In genomic region chr20:22429175-22430153, GRCh38 we compare ENCODE assay signal across 17 cellular contexts.
"Had no signal": no experiment of that assay in that cellular context is flagged by ENCODE, and none has a peak within 500 bp of the region (broad histone marks: within the 10 kb centered on the region; RNA-seq: fewer than 3 reads in every experiment).

No MANE protein-coding gene starts in this region.

- H3K36me3 ChIP-seq: lower lobe of right lung had no signal

- H3K4me1 Mint-ChIP-seq: activated naive CD8-positive, alpha-beta T cell treated with anti-CD3 and anti-CD28 coated beads, Interleukin-2, amount 10 ng/mL, durations not matched to agents 7 days and 5 days; immature natural killer cell; T-cell had no signal

- H3K27ac ChIP-seq: foreskin keratinocyte, lower lobe of right lung, skin epidermis had no signal

- ATAC-seq: lower lobe of right lung, T-cell had no signal

- DNase-seq: activated CD4-positive, CD25-positive, alpha-beta regulatory T cell treated with anti-CD3 and anti-CD28 coated beads, Interleukin-2, amount 50 U/mL, for 72 hours; activated naive CD4-positive, alpha-beta T cell; activated naive CD8-positive, alpha-beta T cell treated with anti-CD3 and anti-CD28 coated beads, Interleukin-2, amount 10 ng/mL, durations not matched to agents 7 days and 5 days; activated T-cell treated with anti-CD3 and anti-CD28 coated beads for 4 hours; cerebellar nuclear complex; effector CD8-positive, alpha-beta T cell; foreskin keratinocyte; head of caudate nucleus; immature natural killer cell; lower lobe of right lung; stimulated activated CD4-positive, alpha-beta T cell treated with anti-CD3 and anti-CD28 coated beads, Interleukin-4, amount 100 ng/mL, for 24 hours; stimulated activated naive CD4-positive, alpha-beta T cell treated with Interleukin-2 at 50 U/mL for 16 hours; substantia nigra; T-cell; T-helper 9 cell; trophoblast cell had no signal

- H3K36me3 Mint-ChIP-seq: activated naive CD8-positive, alpha-beta T cell treated with anti-CD3 and anti-CD28 coated beads, Interleukin-2, amount 10 ng/mL, durations not matched to agents 7 days and 5 days; immature natural killer cell; T-cell had no signal

- H3K27ac Mint-ChIP-seq: activated naive CD8-positive, alpha-beta T cell treated with anti-CD3 and anti-CD28 coated beads, Interleukin-2, amount 10 ng/mL, durations not matched to agents 7 days and 5 days; immature natural killer cell; T-cell had no signal

- H3K4me1 ChIP-seq: foreskin keratinocyte had no signal

- H3K9me3 Mint-ChIP-seq: activated naive CD8-positive, alpha-beta T cell treated with anti-CD3 and anti-CD28 coated beads, Interleukin-2, amount 10 ng/mL, durations not matched to agents 7 days and 5 days had no signal

- H3K9me3 ChIP-seq: lower lobe of right lung had no signal

- H3K4me3 ChIP-seq: lower lobe of right lung, skin epidermis had no signal

- H3K27me3 Mint-ChIP-seq: T-cell had no signal

- H3K4me3 Mint-ChIP-seq: activated naive CD8-positive, alpha-beta T cell treated with anti-CD3 and anti-CD28 coated beads, Interleukin-2, amount 10 ng/mL, durations not matched to agents 7 days and 5 days; immature natural killer cell; T-cell had no signal
